Comparison of ENCODE assay signal across 17 cellular contexts in genomic region chr11:132423266-132423665, GRCh38.
A peak's percentile ranks its signal among the peaks of the same experiment; 100 is the strongest.
DNase-seq lines count a peak whose midpoint lies in the region; ATAC-seq and TF ChIP-seq lines count a peak whose summit lies in the region.
"Had no signal": no experiment of that assay in that cellular context is flagged by ENCODE, and none has a peak within 500 bp of the region (broad histone marks: within the 10 kb centered on the region; RNA-seq: fewer than 3 reads in every experiment).

No MANE protein-coding gene starts in this region.

- H3K4me2 ChIP-seq in mammary epithelial cell (ENCODE audit: insufficient read depth, low read depth, low read length) = no peak overlapping the region

- H3K79me2 ChIP-seq in mammary epithelial cell (ENCODE audit: insufficient read depth, low read length) = no peaks in the 10 kb centered on the region

- H3K27me3 ChIP-seq in mammary epithelial cell (ENCODE audit: insufficient read depth, low read length) = no peaks in the 10 kb centered on the region
- H3K27me3 ChIP-seq in left lung = peaks cover 0 to 7% of the 10 kb centered on the region in 2 donors
- H3K27me3 ChIP-seq: SJSA1 had no signal

- H3K36me3 Mint-ChIP-seq in MCF 10A (ENCODE audit: insufficient read depth, unreplicated experiment) = no peaks in the 10 kb centered on the region

- H2AFZ ChIP-seq in mammary epithelial cell (ENCODE audit: low read depth, low read length) = no peak overlapping the region

- H3K36me3 ChIP-seq in mammary epithelial cell (ENCODE audit: insufficient read depth, low read length) (no peaks in the 10 kb centered on the region), left lung (no peaks in the 10 kb centered on the region)
- H3K36me3 ChIP-seq: SJSA1 had no signal

- BruUV-seq in mammary epithelial cell (replicated peaks; lab: Mats Ljungman, UMichigan) = no TSS peak
- no TSS peak for BruUV-seq in MCF 10A (replicated peaks; lab: Mats Ljungman, UMichigan)

- intact Hi-C loops in mammary epithelial cell (cut with micrococcal nuclease) (no loop called here), MCF 10A (cut with micrococcal nuclease) (no loop called here), left lung (cut with DNase I) (no loop called here)

- no peak overlapping the region for H3K27ac ChIP-seq in mammary epithelial cell (ENCODE audit: insufficient read depth, low read depth, low read length)
- H3K27ac ChIP-seq in left lung = no peak overlapping the region
- H3K27ac ChIP-seq: SJSA1 had no signal

- WGBS in mammary epithelial cell (ENCODE audit: low coverage, missing lambda C conversion rate) = 51% methylated on average over 4 of the region's 4 CpGs

- H4K20me1 ChIP-seq in mammary epithelial cell (ENCODE audit: insufficient read depth, low read length) = no peaks in the 10 kb centered on the region

- no peak for ATAC-seq in HG03108 (IDR thresholded peaks at IDR 0.05; ENCODE audit: unreplicated experiment)
- no peak for ATAC-seq in left lung
- ATAC-seq: PC-3 had no signal

- peaks cover 2% of the 10 kb centered on the region for H3K4me1 ChIP-seq in mammary epithelial cell (ENCODE audit: insufficient read depth, low read length)
- H3K4me1 ChIP-seq in left lung = no peaks in the 10 kb centered on the region
- H3K4me1 ChIP-seq: SJSA1 had no signal

- POLR2A ChIA-PET in MCF 10A (lab: Yijun Ruan, JAX) = no interaction called here

- no peak for TF ChIP-seq CTCF in mammary epithelial cell (conservative IDR thresholded peaks at IDR 0.05 in 1 of 2, IDR thresholded peaks at IDR 0.05 in 1 of 2; ENCODE audit: extremely low read depth in 1 of 2, insufficient read depth in 1 of 2, low read depth in 1 of 2, low read length in 2 of 2)
- no peak for TF ChIP-seq CTCF in MCF 10A (IDR thresholded peaks at IDR 0.05; ENCODE audit: unreplicated experiment)
- no peak for TF ChIP-seq CTCF in left lung (IDR thresholded peaks at IDR 0.05)

- DNase-seq in mammary epithelial cell (peak; percentile 10), MCF 10A (ENCODE audit: unreplicated experiment) (no peak), NCI-H1105 treated with DMSO at 0.1 percent for 48 hours (lab: John Stamatoyannopoulos, UW) (peak; percentile 95), NCI-H69 (lab: John Stamatoyannopoulos, UW) (peak; percentile 65), left lung (no peak), NCI-H748 (lab: John Stamatoyannopoulos, UW; ENCODE audit: unreplicated experiment) (no peak)
- DNase-seq in stimulated activated naive CD4-positive, alpha-beta T cell (lab: John Stamatoyannopoulos, UW) = no peak
- DNase-seq: DMS 273 treated with DMSO at 0.1 percent for 48 hours, HFFc6, IMR-90, Kasumi-1, MV-4-11, NCI-H526 treated with DMSO at 0.1 percent for 48 hours, PC-3 had no signal

- no peaks in the 10 kb centered on the region for H3K27me3 Mint-ChIP-seq in MCF 10A (ENCODE audit: insufficient read depth, unreplicated experiment)

- H3K27ac Mint-ChIP-seq in MCF 10A (ENCODE audit: low read depth, unreplicated experiment) = no peak overlapping the region
- H3K27ac Mint-ChIP-seq: HFFc6; T-helper 2 cell treated with Interferon-gamma antibody and Interleukin-4, amounts not matched to agents 5 μg/mL and 100 μg/mL, for 36 hours had no signal

- dilution Hi-C loops in mammary epithelial cell (cut with HindIII; ENCODE audit: low sequenced_read_pairs) = no loop called here

- CTCF ChIA-PET in mammary epithelial cell (lab: Charles Lee; ENCODE audit: low non-redundant PET) = no interaction called here
- CTCF ChIA-PET in MCF 10A (lab: Yijun Ruan, JAX) = no interaction called here

- H3K4me3 Mint-ChIP-seq in MCF 10A (ENCODE audit: unreplicated experiment) = no peak overlapping the region
- H3K4me3 Mint-ChIP-seq: HFFc6; T-helper 2 cell treated with Interferon-gamma antibody and Interleukin-4, amounts not matched to agents 5 μg/mL and 100 μg/mL, for 36 hours had no signal

- H3K4me1 Mint-ChIP-seq in MCF 10A (ENCODE audit: insufficient read depth, unreplicated experiment) = no peaks in the 10 kb centered on the region

- H3K4me3 ChIP-seq in mammary epithelial cell (replicated peaks in 1 of 3; ENCODE audit: insufficient read depth in 1 of 3, low read depth in 2 of 3, low read length in 3 of 3) (no peak overlapping the region), left lung (no peak overlapping the region)
- H3K4me3 ChIP-seq: SJSA1 had no signal

- in situ Hi-C loops in mammary epithelial cell (cut with MboI; ENCODE audit: low sequenced_read_pairs in 2 of 2) = no loop called here

- H3K9me3 ChIP-seq in mammary epithelial cell (replicated peaks; ENCODE audit: insufficient read depth, low read length) (no peaks in the 10 kb centered on the region), left lung (no peaks in the 10 kb centered on the region)
- H3K9me3 ChIP-seq: SJSA1 had no signal

- H3K9ac ChIP-seq in mammary epithelial cell (ENCODE audit: insufficient read depth, low read length) = no peak overlapping the region

- H3K9me3 Mint-ChIP-seq in MCF 10A (ENCODE audit: unreplicated experiment) = peaks cover 41% of the 10 kb centered on the region
- H3K9me3 Mint-ChIP-seq: HFFc6 had no signal

Comparison
In these comparisons a context has a peak if more than half of its experiments do, and no peak if none do; other contexts are left out.
1. DNase-seq: peak in mammary epithelial cell (single experiment), NCI-H1105 treated with DMSO at 0.1 percent for 48 hours (single experiment) and NCI-H69 (single experiment); none in MCF 10A (single experiment), left lung (0 of 2), NCI-H748 (single experiment) and stimulated activated naive CD4-positive, alpha-beta T cell (0 of 6).